In genomic region chr5:115928578-115929407, GRCh38 we compare ENCODE assay signal across 8 cellular contexts. TPM values are rescaled to one million over a fixed set of nuclear protein-coding genes. Genes with fewer than 3 reads are reported as not detected.
DNase-seq lines count a peak whose midpoint lies in the region; ATAC-seq, FAIRE-seq and TF ChIP-seq lines count a peak whose summit lies in the region.
"Not testable (repeated sequence)": the region's sequence is repeated elsewhere in the genome, so short reads cannot be mapped to it uniquely, and the experiment has no call there.
"Had no signal": no experiment of that assay in that cellular context is flagged by ENCODE, and none has a peak within 500 bp of the region (broad histone marks: within the 10 kb centered on the region; RNA-seq: fewer than 3 reads in every experiment).

No MANE protein-coding gene starts in this region.

- H3K36me3 Mint-ChIP-seq in Calu3 (ENCODE audit: insufficient read depth, unreplicated experiment) = peaks cover 12% of the 10 kb centered on the region
- H3K36me3 Mint-ChIP-seq in activated CD4-positive, alpha-beta memory T cell treated with anti-CD3 and anti-CD28 coated beads for 36 hours; MCF 10A (ENCODE audit: insufficient read depth, unreplicated experiment): not testable (repeated sequence)

- not testable (repeated sequence) for H3K27ac Mint-ChIP-seq in Calu3 (ENCODE audit: unreplicated experiment); activated CD4-positive, alpha-beta memory T cell treated with anti-CD3 and anti-CD28 coated beads for 36 hours
- H3K27ac Mint-ChIP-seq in MCF 10A (ENCODE audit: low read depth, unreplicated experiment) = peak overlapping the region; percentile 30

- POLR2A ChIA-PET in PC-9 (lab: Charles Lee; ENCODE audit: unreplicated experiment); activated CD4-positive, alpha-beta memory T cell treated with anti-CD3 and anti-CD28 coated beads for 36 hours (lab: Charles Lee); MCF 10A (lab: Yijun Ruan, JAX): not testable (repeated sequence)

- H3K4me3 Mint-ChIP-seq in Calu3 (ENCODE audit: low read depth, unreplicated experiment); activated CD4-positive, alpha-beta memory T cell treated with anti-CD3 and anti-CD28 coated beads for 36 hours; MCF 10A (ENCODE audit: unreplicated experiment): not testable (repeated sequence)

- peak; percentile 20 for DNase-seq in Calu3
- DNase-seq in HPDE6-E6E7 (ENCODE audit: extremely low spot score) = peak; percentile 28
- DNase-seq in PC-9 = peak in 1 of 2 experiments; percentile 36
- DNase-seq in activated CD4-positive, alpha-beta memory T cell treated with anti-CD3 and anti-CD28 coated beads for 36 hours = peak; percentile 9
- DNase-seq in MCF 10A (ENCODE audit: unreplicated experiment) = peak; percentile 36
- not testable (repeated sequence) for DNase-seq in foreskin keratinocyte
- DNase-seq in urothelium cell line (ENCODE audit: low spot score) = peak; percentile 8

- not testable (repeated sequence) for TF ChIP-seq CTCF in Calu3 (IDR thresholded peaks at IDR 0.05; ENCODE audit: unreplicated experiment); PC-9 (conservative IDR thresholded peaks at IDR 0.05); MCF 10A (IDR thresholded peaks at IDR 0.05; ENCODE audit: unreplicated experiment); foreskin keratinocyte (conservative IDR thresholded peaks at IDR 0.05)

- not testable (repeated sequence) for H3K79me2 ChIP-seq in PC-9 (ENCODE audit: low read depth)

- BruUV-seq in Calu3 (replicated peaks; lab: Mats Ljungman, UMichigan); PC-9 (replicated peaks; lab: Mats Ljungman, UMichigan): not testable (repeated sequence)
- TSS peak; percentile 30 for BruUV-seq in MCF 10A (replicated peaks; lab: Mats Ljungman, UMichigan)

- intact Hi-C loops in Calu3 (cut with micrococcal nuclease; ENCODE audit: unreplicated experiment); PC-9 (cut with micrococcal nuclease; ENCODE audit: unreplicated experiment); activated CD4-positive, alpha-beta memory T cell treated with anti-CD3 and anti-CD28 coated beads for 36 hours (cut with micrococcal nuclease); MCF 10A (cut with micrococcal nuclease): not testable (repeated sequence)

- FAIRE-seq in urothelium cell line (lab: Jason Lieb, UNC) = not testable (repeated sequence)

- H3K9me2 ChIP-seq in PC-9 (ENCODE audit: insufficient read depth) = not testable (repeated sequence)

- peak overlapping the region; percentile 75 for H3K27ac ChIP-seq in PC-9
- H3K27ac ChIP-seq in foreskin keratinocyte = not testable (repeated sequence)

- not testable (repeated sequence) for H3K27me3 ChIP-seq in PC-9 (ENCODE audit: insufficient read depth, low read depth); foreskin keratinocyte

- peak; percentile 64 for ATAC-seq in foreskin keratinocyte

- not testable (repeated sequence) for H3K27me3 Mint-ChIP-seq in Calu3 (ENCODE audit: unreplicated experiment); activated CD4-positive, alpha-beta memory T cell treated with anti-CD3 and anti-CD28 coated beads for 36 hours; MCF 10A (ENCODE audit: insufficient read depth, unreplicated experiment)

- CTCF ChIA-PET in Calu3 (lab: Charles Lee); PC-9 (lab: Charles Lee); MCF 10A (lab: Yijun Ruan, JAX): not testable (repeated sequence)
- CTCF ChIA-PET in activated CD4-positive, alpha-beta memory T cell treated with anti-CD3 and anti-CD28 coated beads for 36 hours (lab: Charles Lee) = interaction anchor here (0.6 to 1.2 kb wide), 2 partner anchors 287 to 294 kb away, joined by 3 read pairs; no protein-coding TSS in a partner anchor

- H3K36me3 ChIP-seq in PC-9 (ENCODE audit: low read depth) = not testable (repeated sequence)

- H3K4me3 ChIP-seq in PC-9 = not testable (repeated sequence)

- peaks cover 33% of the 10 kb centered on the region for H3F3A ChIP-seq in PC-9 (ENCODE audit: insufficient read depth, low read depth)

- not testable (repeated sequence) for H3K9me3 ChIP-seq in PC-9 (ENCODE audit: insufficient read depth, low read depth)

- H3K4me1 ChIP-seq in PC-9 (replicated peaks; ENCODE audit: insufficient read depth); foreskin keratinocyte: not testable (repeated sequence)

- not testable (repeated sequence) for H2AFZ ChIP-seq in PC-9

- not testable (repeated sequence) for H3K4me2 ChIP-seq in PC-9

- not testable (repeated sequence) for H3K9me3 Mint-ChIP-seq in Calu3 (ENCODE audit: low read depth, unreplicated experiment); activated CD4-positive, alpha-beta memory T cell treated with anti-CD3 and anti-CD28 coated beads for 36 hours; MCF 10A (ENCODE audit: unreplicated experiment)

- H4K20me1 ChIP-seq in PC-9 (ENCODE audit: insufficient read depth) = not testable (repeated sequence)

- not testable (repeated sequence) for H3K4me1 Mint-ChIP-seq in Calu3 (ENCODE audit: low read depth, unreplicated experiment); activated CD4-positive, alpha-beta memory T cell treated with anti-CD3 and anti-CD28 coated beads for 36 hours (ENCODE audit: low read depth); MCF 10A (ENCODE audit: insufficient read depth, unreplicated experiment)

RNA-seq across cellular contexts. Expression of gene LVRN, which starts 33.5 kb away (rescaled TPM):
- total RNA-seq in Calu3 (2022) = 0.14 and 0.71 TPM in 2 replicates
- 0.40 and 0.79 TPM in 2 replicates for total RNA-seq in PC-9 (2021)
- total RNA-seq in activated CD4-positive, alpha-beta memory T cell treated with anti-CD3 and anti-CD28 coated beads for 36 hours = under 1 TPM in 1 of 2 experiments, not detected in 1; 0.10 TPM
- total RNA-seq in MCF 10A (2022) = 0.71 and 0.77 TPM in 2 replicates
- 0.07 TPM in 1 of 2 replicates, not detected in the other for total RNA-seq in foreskin keratinocyte
- 0.01 and 0.07 TPM in 2 replicates for polyA plus RNA-seq in foreskin keratinocyte
- total RNA-seq: HT1080 had no signal
